In genomic region chr1:168726311-168726710, GRCh38 we compare ENCODE assay signal across 24 cellular contexts. TPM values are rescaled to one million over a fixed set of nuclear protein-coding genes. Genes with fewer than 3 reads are reported as not detected.
DNase-seq lines count a peak whose midpoint lies in the region; ATAC-seq and TF ChIP-seq lines count a peak whose summit lies in the region.
"Had no signal": no experiment of that assay in that cellular context is flagged by ENCODE, and none has a peak within 500 bp of the region (broad histone marks: within the 10 kb centered on the region; RNA-seq: fewer than 3 reads in every experiment).

No MANE protein-coding gene starts in this region.

- H3K4me1 ChIP-seq in OCI-LY3 (ENCODE audit: low read length) (no peaks in the 10 kb centered on the region), left lung (no peaks in the 10 kb centered on the region), skeletal muscle tissue (ENCODE audit: control insufficient read depth in 3 of 3, insufficient read depth in 3 of 3, low read length in 3 of 3) (peaks cover 14 to 17% (median 15%) of the 10 kb centered on the region in 3 donors)

- no peak overlapping the region for H3K9ac ChIP-seq in OCI-LY3 (ENCODE audit: low read length)
- H3K9ac ChIP-seq in skeletal muscle tissue (ENCODE audit: low read depth in 1 of 3, low read length in 3 of 3): peak overlapping the region in 1 of 3 donors; percentile 23

- H3K36me3 ChIP-seq in OCI-LY3 (replicated peaks; ENCODE audit: low read depth, low read length) (no peaks in the 10 kb centered on the region), left lung (no peaks in the 10 kb centered on the region), skeletal muscle tissue (ENCODE audit: control insufficient read depth in 3 of 3, insufficient read depth in 3 of 3, low read length in 3 of 3) (no peaks in the 10 kb centered on the region)

- no peaks in the 10 kb centered on the region for H3K9me3 ChIP-seq in OCI-LY3 (ENCODE audit: insufficient read depth, low read length)
- no peaks in the 10 kb centered on the region for H3K9me3 ChIP-seq in left lung
- no peaks in the 10 kb centered on the region for H3K9me3 ChIP-seq in skeletal muscle tissue (ENCODE audit: control insufficient read depth in 3 of 3, low read length in 3 of 3)

- H4K20me1 ChIP-seq in OCI-LY3 (ENCODE audit: insufficient read depth, low read length): no peaks in the 10 kb centered on the region

- H3K4me3 ChIP-seq in OCI-LY3 (ENCODE audit: low read length): no peak overlapping the region
- H3K4me3 ChIP-seq in left lung: no peak overlapping the region
- peak overlapping the region in 2 of 3 donors; percentile 41 to 61 for H3K4me3 ChIP-seq in skeletal muscle tissue (ENCODE audit: low read length in 3 of 3)

- intact Hi-C loops in left lung (cut with DNase I): no loop called here

- peaks cover 15% of the 10 kb centered on the region for H3K27me3 ChIP-seq in OCI-LY3 (ENCODE audit: low read depth, low read length)
- no peaks in the 10 kb centered on the region for H3K27me3 ChIP-seq in left lung
- no peaks in the 10 kb centered on the region for H3K27me3 ChIP-seq in skeletal muscle tissue (ENCODE audit: control insufficient read depth in 3 of 3, insufficient read depth in 3 of 3, low read length in 3 of 3)

- H3K79me2 ChIP-seq in OCI-LY3 (ENCODE audit: low read length): no peaks in the 10 kb centered on the region

- DNase-seq in AG08395 (ENCODE audit: low spot score) (peak; percentile 21), left lung (no peak), NK-92 (lab: John Stamatoyannopoulos, UW; ENCODE audit: unreplicated experiment) (no peak), NCI-H2196 treated with DMSO at 0.1 percent for 48 hours (lab: John Stamatoyannopoulos, UW; ENCODE audit: unreplicated experiment) (no peak)
- DNase-seq: activated CD4-positive, alpha-beta T cell treated with anti-CD3 and anti-CD28 coated beads for 1 hour; activated naive CD4-positive, alpha-beta T cell treated with anti-CD3 and anti-CD28 coated beads for 36 hours; activated T-cell treated with anti-CD3 and anti-CD28 coated beads, Interleukin-2, amount 50 U/mL, for 48 hours; anterior cingulate cortex; cerebellar nuclear complex; EL; erythroblast; NCI-H1417; NCI-H2107; NCI-H524; stimulated activated naive B cell treated with anti-CD40 and anti-IgM and Interleukin-4, amounts not matched to agents 10 μg/mL and 1 μg/mL and 100 μg/mL, for 72 hours; SW 1271 had no signal

- TF ChIP-seq CTCF in OCI-LY3 (IDR thresholded peaks at IDR 0.05; ENCODE audit: low read depth, low read length) (no peak), left lung (IDR thresholded peaks at IDR 0.05) (no peak)

- ATAC-seq in left lung (peak; percentile 66), GM21576 (IDR thresholded peaks at IDR 0.05; ENCODE audit: unreplicated experiment) (no peak), HG02885 (IDR thresholded peaks at IDR 0.05; ENCODE audit: poor library complexity, unreplicated experiment) (no peak)
- ATAC-seq: left lobe of liver; stimulated activated naive B cell treated with anti-CD40 and anti-IgM and Interleukin-4, amounts not matched to agents 10 μg/mL and 1 μg/mL and 100 μg/mL, for 72 hours had no signal

- no peak overlapping the region for H3K4me2 ChIP-seq in OCI-LY3 (ENCODE audit: low read length)

- peak overlapping the region; percentile 46; the same call in 1 of the 2 replicates for H2AFZ ChIP-seq in OCI-LY3 (ENCODE audit: low read depth, low read length)

- no peak overlapping the region for H3K27ac ChIP-seq in OCI-LY3 (ENCODE audit: low read length)
- peak overlapping the region in 1 of 2 donors; percentile 47 for H3K27ac ChIP-seq in left lung
- H3K27ac ChIP-seq in skeletal muscle tissue (ENCODE audit: low read depth, low read length): peak overlapping the region; percentile 43

RNA-seq across cellular contexts. Expression of gene DPT, which starts 2.7 kb away (rescaled TPM):
- total RNA-seq in left lung (10 to 100 TPM; 10.7 to 28.6 TPM), skeletal muscle tissue (74.6 TPM)
- total RNA-seq: A673; activated CD8-positive, alpha-beta memory T cell treated with anti-CD3 and anti-CD28 coated beads for 36 hours; activated naive CD4-positive, alpha-beta T cell treated with anti-CD3 and anti-CD28 coated beads for 36 hours; LHCN-M2 had no signal

Comparison
In these comparisons a context has a peak if more than half of its experiments do, and no peak if none do; other contexts are left out.
1. H3K4me3 ChIP-seq: peak in skeletal muscle tissue (2 of 3); none in OCI-LY3 (single experiment) and left lung (0 of 2).